1 cellular context compared by ENCODE assay signal in the genomic region with DNA sequence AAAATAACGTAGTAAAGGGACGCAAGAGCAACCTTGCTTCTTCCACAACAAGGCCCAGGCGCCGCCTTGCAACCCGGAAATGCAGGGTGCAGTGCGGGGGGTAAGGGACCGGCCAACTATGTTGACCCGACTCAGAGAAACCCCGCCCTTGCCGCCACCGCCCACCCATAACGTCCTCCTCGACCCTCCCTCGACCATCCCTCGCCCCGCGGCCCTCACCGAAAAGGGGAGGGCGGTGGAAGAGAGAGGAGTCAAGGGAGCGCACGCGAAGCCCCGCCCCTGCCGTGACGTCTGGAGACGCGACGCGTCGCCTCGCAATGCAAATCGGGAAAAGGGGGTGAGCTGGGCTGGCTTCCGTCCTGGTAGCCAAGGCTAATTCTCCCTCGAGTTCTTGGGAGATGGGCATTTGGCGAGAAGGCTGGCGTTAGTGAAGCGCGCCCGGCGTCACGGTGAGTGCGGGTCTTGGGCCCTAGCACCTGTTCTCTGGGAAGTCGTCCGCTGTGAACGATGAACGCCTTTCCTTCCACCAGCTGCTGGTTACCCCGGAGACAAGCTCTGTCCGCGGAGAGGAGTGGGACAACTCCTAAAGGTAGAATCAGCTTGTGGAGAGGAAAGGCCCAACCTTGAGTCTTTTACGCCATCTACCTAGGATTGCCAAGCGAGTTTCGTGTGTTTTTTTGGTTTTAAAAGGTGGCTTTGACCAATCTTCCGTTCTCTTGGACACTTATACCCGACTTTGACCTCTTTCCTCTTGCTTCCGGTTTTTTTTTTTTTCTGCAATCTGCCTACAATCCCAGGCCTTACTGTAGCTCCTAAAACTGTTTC.
A peak's percentile ranks its signal among the peaks of the same experiment; 100 is the strongest.
TF ChIP-seq lines count a peak whose summit lies in the region.

A gene (plus strand): TSS at position 340 of the 825 bp plus-strand sequence. CDS start 14,669 bp downstream, outside the sequence.

TF ChIP-seq in GM12878, 131 proteins besides CTCF, POLR2A, EP300 and RAD21 (continued from another document and continues in another):
- TF ChIP-seq, protein P1, sequence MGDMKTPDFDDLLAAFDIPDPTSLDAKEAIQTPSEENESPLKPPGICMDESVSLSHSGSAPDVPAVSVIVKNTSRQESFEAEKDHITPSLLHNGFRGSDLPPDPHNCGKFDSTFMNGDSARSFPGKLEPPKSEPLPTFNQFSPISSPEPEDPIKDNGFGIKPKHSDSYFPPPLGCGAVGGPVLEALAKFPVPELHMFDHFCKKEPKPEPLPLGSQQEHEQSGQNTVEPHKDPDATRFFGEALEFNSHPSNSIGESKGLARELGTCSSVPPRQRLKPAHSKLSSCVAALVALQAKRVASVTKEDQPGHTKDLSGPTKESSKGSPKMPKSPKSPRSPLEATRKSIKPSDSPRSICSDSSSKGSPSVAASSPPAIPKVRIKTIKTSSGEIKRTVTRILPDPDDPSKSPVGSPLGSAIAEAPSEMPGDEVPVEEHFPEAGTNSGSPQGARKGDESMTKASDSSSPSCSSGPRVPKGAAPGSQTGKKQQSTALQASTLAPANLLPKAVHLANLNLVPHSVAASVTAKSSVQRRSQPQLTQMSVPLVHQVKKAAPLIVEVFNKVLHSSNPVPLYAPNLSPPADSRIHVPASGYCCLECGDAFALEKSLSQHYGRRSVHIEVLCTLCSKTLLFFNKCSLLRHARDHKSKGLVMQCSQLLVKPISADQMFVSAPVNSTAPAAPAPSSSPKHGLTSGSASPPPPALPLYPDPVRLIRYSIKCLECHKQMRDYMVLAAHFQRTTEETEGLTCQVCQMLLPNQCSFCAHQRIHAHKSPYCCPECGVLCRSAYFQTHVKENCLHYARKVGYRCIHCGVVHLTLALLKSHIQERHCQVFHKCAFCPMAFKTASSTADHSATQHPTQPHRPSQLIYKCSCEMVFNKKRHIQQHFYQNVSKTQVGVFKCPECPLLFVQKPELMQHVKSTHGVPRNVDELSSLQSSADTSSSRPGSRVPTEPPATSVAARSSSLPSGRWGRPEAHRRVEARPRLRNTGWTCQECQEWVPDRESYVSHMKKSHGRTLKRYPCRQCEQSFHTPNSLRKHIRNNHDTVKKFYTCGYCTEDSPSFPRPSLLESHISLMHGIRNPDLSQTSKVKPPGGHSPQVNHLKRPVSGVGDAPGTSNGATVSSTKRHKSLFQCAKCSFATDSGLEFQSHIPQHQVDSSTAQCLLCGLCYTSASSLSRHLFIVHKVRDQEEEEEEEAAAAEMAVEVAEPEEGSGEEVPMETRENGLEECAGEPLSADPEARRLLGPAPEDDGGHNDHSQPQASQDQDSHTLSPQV (IDR thresholded peaks at IDR 0.05): no peak
- no peak for TF ChIP-seq RB1 (IDR thresholded peaks at IDR 0.05; ENCODE audit: borderline replicate concordance)
- TF ChIP-seq ZNF217 (IDR thresholded peaks at IDR 0.05): no peak
- no peak for TF ChIP-seq TCF7 (IDR thresholded peaks at IDR 0.05; ENCODE audit: borderline replicate concordance)
- TF ChIP-seq, protein P2, sequence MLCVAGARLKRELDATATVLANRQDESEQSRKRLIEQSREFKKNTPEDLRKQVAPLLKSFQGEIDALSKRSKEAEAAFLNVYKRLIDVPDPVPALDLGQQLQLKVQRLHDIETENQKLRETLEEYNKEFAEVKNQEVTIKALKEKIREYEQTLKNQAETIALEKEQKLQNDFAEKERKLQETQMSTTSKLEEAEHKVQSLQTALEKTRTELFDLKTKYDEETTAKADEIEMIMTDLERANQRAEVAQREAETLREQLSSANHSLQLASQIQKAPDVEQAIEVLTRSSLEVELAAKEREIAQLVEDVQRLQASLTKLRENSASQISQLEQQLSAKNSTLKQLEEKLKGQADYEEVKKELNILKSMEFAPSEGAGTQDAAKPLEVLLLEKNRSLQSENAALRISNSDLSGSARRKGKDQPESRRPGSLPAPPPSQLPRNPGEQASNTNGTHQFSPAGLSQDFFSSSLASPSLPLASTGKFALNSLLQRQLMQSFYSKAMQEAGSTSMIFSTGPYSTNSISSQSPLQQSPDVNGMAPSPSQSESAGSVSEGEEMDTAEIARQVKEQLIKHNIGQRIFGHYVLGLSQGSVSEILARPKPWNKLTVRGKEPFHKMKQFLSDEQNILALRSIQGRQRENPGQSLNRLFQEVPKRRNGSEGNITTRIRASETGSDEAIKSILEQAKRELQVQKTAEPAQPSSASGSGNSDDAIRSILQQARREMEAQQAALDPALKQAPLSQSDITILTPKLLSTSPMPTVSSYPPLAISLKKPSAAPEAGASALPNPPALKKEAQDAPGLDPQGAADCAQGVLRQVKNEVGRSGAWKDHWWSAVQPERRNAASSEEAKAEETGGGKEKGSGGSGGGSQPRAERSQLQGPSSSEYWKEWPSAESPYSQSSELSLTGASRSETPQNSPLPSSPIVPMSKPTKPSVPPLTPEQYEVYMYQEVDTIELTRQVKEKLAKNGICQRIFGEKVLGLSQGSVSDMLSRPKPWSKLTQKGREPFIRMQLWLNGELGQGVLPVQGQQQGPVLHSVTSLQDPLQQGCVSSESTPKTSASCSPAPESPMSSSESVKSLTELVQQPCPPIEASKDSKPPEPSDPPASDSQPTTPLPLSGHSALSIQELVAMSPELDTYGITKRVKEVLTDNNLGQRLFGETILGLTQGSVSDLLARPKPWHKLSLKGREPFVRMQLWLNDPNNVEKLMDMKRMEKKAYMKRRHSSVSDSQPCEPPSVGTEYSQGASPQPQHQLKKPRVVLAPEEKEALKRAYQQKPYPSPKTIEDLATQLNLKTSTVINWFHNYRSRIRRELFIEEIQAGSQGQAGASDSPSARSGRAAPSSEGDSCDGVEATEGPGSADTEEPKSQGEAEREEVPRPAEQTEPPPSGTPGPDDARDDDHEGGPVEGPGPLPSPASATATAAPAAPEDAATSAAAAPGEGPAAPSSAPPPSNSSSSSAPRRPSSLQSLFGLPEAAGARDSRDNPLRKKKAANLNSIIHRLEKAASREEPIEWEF (IDR thresholded peaks at IDR 0.05; ENCODE audit: insufficient replicate concordance, low read depth, low read length): no peak
- TF ChIP-seq, protein P3, sequence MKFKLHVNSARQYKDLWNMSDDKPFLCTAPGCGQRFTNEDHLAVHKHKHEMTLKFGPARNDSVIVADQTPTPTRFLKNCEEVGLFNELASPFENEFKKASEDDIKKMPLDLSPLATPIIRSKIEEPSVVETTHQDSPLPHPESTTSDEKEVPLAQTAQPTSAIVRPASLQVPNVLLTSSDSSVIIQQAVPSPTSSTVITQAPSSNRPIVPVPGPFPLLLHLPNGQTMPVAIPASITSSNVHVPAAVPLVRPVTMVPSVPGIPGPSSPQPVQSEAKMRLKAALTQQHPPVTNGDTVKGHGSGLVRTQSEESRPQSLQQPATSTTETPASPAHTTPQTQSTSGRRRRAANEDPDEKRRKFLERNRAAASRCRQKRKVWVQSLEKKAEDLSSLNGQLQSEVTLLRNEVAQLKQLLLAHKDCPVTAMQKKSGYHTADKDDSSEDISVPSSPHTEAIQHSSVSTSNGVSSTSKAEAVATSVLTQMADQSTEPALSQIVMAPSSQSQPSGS (IDR thresholded peaks at IDR 0.05; ENCODE audit: low read length): no peak
- TF ChIP-seq BACH1 (IDR thresholded peaks at IDR 0.05; ENCODE audit: borderline replicate concordance): peak; percentile 56; the same call in 1 of the 2 replicates
- TF ChIP-seq MEF2A (IDR thresholded peaks at IDR 0.05; ENCODE audit: insufficient read depth, low read depth, low read length): no peak
- TF ChIP-seq GABPA (IDR thresholded peaks at IDR 0.05; ENCODE audit: low read depth): peak; percentile 42; the same call in 1 of the 2 replicates
- TF ChIP-seq IKZF2 (IDR thresholded peaks at IDR 0.05): peak; percentile 48 to 54
- TF ChIP-seq POLR2AphosphoS2 (IDR thresholded peaks at IDR 0.05; ENCODE audit: low read depth, low read length): peak; percentile 86
- TF ChIP-seq ZSCAN29 (IDR thresholded peaks at IDR 0.05): no peak
- TF ChIP-seq ZNF274 (IDR thresholded peaks at IDR 0.05; ENCODE audit: insufficient read depth, insufficient read length): no peak
- TF ChIP-seq SIN3A (IDR thresholded peaks at IDR 0.05; ENCODE audit: low read depth, low read length): peak; percentile 82; the same call in 1 of the 2 replicates
- TF ChIP-seq, protein P4, sequence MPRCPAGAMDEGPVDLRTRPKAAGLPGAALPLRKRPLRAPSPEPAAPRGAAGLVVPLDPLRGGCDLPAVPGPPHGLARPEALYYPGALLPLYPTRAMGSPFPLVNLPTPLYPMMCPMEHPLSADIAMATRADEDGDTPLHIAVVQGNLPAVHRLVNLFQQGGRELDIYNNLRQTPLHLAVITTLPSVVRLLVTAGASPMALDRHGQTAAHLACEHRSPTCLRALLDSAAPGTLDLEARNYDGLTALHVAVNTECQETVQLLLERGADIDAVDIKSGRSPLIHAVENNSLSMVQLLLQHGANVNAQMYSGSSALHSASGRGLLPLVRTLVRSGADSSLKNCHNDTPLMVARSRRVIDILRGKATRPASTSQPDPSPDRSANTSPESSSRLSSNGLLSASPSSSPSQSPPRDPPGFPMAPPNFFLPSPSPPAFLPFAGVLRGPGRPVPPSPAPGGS (IDR thresholded peaks at IDR 0.05; ENCODE audit: borderline replicate concordance, insufficient read depth, low read depth, low read length, poor library complexity, severe bottlenecking): peak; percentile 51
- TF ChIP-seq MXI1 (IDR thresholded peaks at IDR 0.05; ENCODE audit: low read depth, low read length): peak; percentile 20
- TF ChIP-seq, protein P5, sequence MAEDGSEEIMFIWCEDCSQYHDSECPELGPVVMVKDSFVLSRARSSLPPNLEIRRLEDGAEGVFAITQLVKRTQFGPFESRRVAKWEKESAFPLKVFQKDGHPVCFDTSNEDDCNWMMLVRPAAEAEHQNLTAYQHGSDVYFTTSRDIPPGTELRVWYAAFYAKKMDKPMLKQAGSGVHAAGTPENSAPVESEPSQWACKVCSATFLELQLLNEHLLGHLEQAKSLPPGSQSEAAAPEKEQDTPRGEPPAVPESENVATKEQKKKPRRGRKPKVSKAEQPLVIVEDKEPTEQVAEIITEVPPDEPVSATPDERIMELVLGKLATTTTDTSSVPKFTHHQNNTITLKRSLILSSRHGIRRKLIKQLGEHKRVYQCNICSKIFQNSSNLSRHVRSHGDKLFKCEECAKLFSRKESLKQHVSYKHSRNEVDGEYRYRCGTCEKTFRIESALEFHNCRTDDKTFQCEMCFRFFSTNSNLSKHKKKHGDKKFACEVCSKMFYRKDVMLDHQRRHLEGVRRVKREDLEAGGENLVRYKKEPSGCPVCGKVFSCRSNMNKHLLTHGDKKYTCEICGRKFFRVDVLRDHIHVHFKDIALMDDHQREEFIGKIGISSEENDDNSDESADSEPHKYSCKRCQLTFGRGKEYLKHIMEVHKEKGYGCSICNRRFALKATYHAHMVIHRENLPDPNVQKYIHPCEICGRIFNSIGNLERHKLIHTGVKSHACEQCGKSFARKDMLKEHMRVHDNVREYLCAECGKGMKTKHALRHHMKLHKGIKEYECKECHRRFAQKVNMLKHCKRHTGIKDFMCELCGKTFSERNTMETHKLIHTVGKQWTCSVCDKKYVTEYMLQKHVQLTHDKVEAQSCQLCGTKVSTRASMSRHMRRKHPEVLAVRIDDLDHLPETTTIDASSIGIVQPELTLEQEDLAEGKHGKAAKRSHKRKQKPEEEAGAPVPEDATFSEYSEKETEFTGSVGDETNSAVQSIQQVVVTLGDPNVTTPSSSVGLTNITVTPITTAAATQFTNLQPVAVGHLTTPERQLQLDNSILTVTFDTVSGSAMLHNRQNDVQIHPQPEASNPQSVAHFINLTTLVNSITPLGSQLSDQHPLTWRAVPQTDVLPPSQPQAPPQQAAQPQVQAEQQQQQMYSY (CRISPR knock-in tag; IDR thresholded peaks at IDR 0.05): no peak
- no peak for TF ChIP-seq SUPT20H (IDR thresholded peaks at IDR 0.05; ENCODE audit: borderline replicate concordance, control insufficient read depth, low read depth, low read length)
- no peak for TF ChIP-seq NFIC (IDR thresholded peaks at IDR 0.05; ENCODE audit: low read depth, low read length)
- peak in 1 of 2 experiments; percentile 54; a peak in 1 of 4 replicates for TF ChIP-seq SRF (IDR thresholded peaks at IDR 0.05; ENCODE audit: low read depth in 2 of 2, low read length in 2 of 2)
- TF ChIP-seq CBFB (IDR thresholded peaks at IDR 0.05; ENCODE audit: low read depth): peak; percentile 64; the same call in 1 of the 2 replicates
- TF ChIP-seq SMC3 (IDR thresholded peaks at IDR 0.05; ENCODE audit: borderline replicate concordance, low read length): no peak
- TF ChIP-seq, protein P6, sequence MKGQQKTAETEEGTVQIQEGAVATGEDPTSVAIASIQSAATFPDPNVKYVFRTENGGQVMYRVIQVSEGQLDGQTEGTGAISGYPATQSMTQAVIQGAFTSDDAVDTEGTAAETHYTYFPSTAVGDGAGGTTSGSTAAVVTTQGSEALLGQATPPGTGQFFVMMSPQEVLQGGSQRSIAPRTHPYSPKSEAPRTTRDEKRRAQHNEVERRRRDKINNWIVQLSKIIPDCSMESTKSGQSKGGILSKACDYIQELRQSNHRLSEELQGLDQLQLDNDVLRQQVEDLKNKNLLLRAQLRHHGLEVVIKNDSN (IDR thresholded peaks at IDR 0.05; ENCODE audit: borderline replicate concordance, extremely low read length, insufficient read depth, low read depth, low read length): no peak
- TF ChIP-seq BHLHE40 (IDR thresholded peaks at IDR 0.05; ENCODE audit: borderline replicate concordance in 1 of 2, low read depth in 2 of 2, low read length in 1 of 2): peak in 1 of 2 experiments; percentile 52; a peak in 1 of 4 replicates
- TF ChIP-seq PAX5 (IDR thresholded peaks at IDR 0.05; ENCODE audit: borderline replicate concordance, low read depth, low read length): peak; percentile 33; the same call in 1 of the 2 replicates
- TF ChIP-seq ZZZ3 (IDR thresholded peaks at IDR 0.05; ENCODE audit: control insufficient read depth, insufficient read length, low read depth): no peak
- TF ChIP-seq YBX1 (IDR thresholded peaks at IDR 0.05): no peak
- TF ChIP-seq JUNB (IDR thresholded peaks at IDR 0.05): peak; percentile 9; the same call in 1 of the 2 replicates
- TF ChIP-seq, protein P7, sequence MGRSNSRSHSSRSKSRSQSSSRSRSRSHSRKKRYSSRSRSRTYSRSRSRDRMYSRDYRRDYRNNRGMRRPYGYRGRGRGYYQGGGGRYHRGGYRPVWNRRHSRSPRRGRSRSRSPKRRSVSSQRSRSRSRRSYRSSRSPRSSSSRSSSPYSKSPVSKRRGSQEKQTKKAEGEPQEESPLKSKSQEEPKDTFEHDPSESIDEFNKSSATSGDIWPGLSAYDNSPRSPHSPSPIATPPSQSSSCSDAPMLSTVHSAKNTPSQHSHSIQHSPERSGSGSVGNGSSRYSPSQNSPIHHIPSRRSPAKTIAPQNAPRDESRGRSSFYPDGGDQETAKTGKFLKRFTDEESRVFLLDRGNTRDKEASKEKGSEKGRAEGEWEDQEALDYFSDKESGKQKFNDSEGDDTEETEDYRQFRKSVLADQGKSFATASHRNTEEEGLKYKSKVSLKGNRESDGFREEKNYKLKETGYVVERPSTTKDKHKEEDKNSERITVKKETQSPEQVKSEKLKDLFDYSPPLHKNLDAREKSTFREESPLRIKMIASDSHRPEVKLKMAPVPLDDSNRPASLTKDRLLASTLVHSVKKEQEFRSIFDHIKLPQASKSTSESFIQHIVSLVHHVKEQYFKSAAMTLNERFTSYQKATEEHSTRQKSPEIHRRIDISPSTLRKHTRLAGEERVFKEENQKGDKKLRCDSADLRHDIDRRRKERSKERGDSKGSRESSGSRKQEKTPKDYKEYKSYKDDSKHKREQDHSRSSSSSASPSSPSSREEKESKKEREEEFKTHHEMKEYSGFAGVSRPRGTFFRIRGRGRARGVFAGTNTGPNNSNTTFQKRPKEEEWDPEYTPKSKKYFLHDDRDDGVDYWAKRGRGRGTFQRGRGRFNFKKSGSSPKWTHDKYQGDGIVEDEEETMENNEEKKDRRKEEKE (IDR thresholded peaks at IDR 0.05): no peak
- TF ChIP-seq TBL1XR1 (IDR thresholded peaks at IDR 0.05; ENCODE audit: low read depth, low read length): peak; percentile 42; the same call in 1 of the 2 replicates
